13 cellular contexts compared by ENCODE assay signal in genomic region chr3:32531010-32531647, GRCh38. TPM values are rescaled to one million over a fixed set of nuclear protein-coding genes. Genes with fewer than 3 reads are reported as not detected.
DNase-seq lines count a peak whose midpoint lies in the region; ATAC-seq and TF ChIP-seq lines count a peak whose summit lies in the region.
"Had no signal": no experiment of that assay in that cellular context is flagged by ENCODE, and none has a peak within 500 bp of the region (broad histone marks: within the 10 kb centered on the region; RNA-seq: fewer than 3 reads in every experiment).

No MANE protein-coding gene starts in this region.

- intact Hi-C loops in activated CD4-positive, alpha-beta T cell treated with anti-CD3 and anti-CD28 coated beads, Interleukin-2, amount 10 ng/mL, durations not matched to agents 24 days and 14 days (cut with micrococcal nuclease) = loop anchor here (5.0 kb wide), 1 partner anchor 41 kb away; the partner anchor contains the start of gene DYNC1LI1
- intact Hi-C loops in right lobe of liver (cut with DNase I) = no loop called here

- CTCF ChIA-PET in activated CD8-positive, alpha-beta T cell treated with anti-CD3 and anti-CD28 coated beads, Interleukin-2, amount 10 ng/mL, durations not matched to agents 7 days and 5 days (lab: Charles Lee) = interaction anchor here (0.6 to 1.4 kb wide), 3 partner anchors 22 to 183 kb away, joined by 3 read pairs; no protein-coding TSS in a partner anchor

- H2BK120ac ChIP-seq in trophoblast cell (ENCODE audit: insufficient read depth, low read length, poor library complexity) = no peak overlapping the region

- H3K4me3 ChIP-seq in trophoblast cell (ENCODE audit: low read depth, low read length) (no peak overlapping the region), right lobe of liver (no peak overlapping the region)
- H3K4me3 ChIP-seq: uterus had no signal

- H4K91ac ChIP-seq in trophoblast cell (ENCODE audit: low read depth, low read length) = no peak overlapping the region

- H3K27ac ChIP-seq in trophoblast cell (ENCODE audit: low read depth, low read length) = no peak overlapping the region
- no peak overlapping the region for H3K27ac ChIP-seq in right lobe of liver
- H3K27ac ChIP-seq: foreskin keratinocyte, uterus had no signal

- no peak overlapping the region for H2AFZ ChIP-seq in trophoblast cell (ENCODE audit: insufficient read depth, low read length, poor library complexity)

- H3K9me3 ChIP-seq in trophoblast cell (ENCODE audit: insufficient read depth, low read depth, low read length) = no peaks in the 10 kb centered on the region
- H3K9me3 ChIP-seq in right lobe of liver = no peaks in the 10 kb centered on the region
- H3K9me3 ChIP-seq: uterus had no signal

- H2BK5ac ChIP-seq in trophoblast cell (ENCODE audit: low read depth, low read length, poor library complexity) = no peak overlapping the region

- H3K36me3 Mint-ChIP-seq in activated CD4-positive, alpha-beta T cell treated with anti-CD3 and anti-CD28 coated beads, Interleukin-2, amount 10 ng/mL, durations not matched to agents 24 days and 14 days (ENCODE audit: low read depth) = peaks cover 45% of the 10 kb centered on the region
- peaks cover 47% of the 10 kb centered on the region for H3K36me3 Mint-ChIP-seq in activated CD8-positive, alpha-beta T cell treated with anti-CD3 and anti-CD28 coated beads, Interleukin-2, amount 10 ng/mL, durations not matched to agents 7 days and 5 days (ENCODE audit: low read depth)

- H3K27me3 ChIP-seq in trophoblast cell (ENCODE audit: insufficient read depth, low read length) (no peaks in the 10 kb centered on the region), right lobe of liver (no peaks in the 10 kb centered on the region)
- H3K27me3 ChIP-seq: foreskin keratinocyte, uterus had no signal

- no peaks in the 10 kb centered on the region for H3K79me2 ChIP-seq in trophoblast cell (ENCODE audit: control insufficient read depth, insufficient read depth, low read length, poor library complexity)

- no peaks in the 10 kb centered on the region for H3K79me1 ChIP-seq in trophoblast cell (ENCODE audit: low read length)

- H4K12ac ChIP-seq in trophoblast cell (ENCODE audit: low read depth, low read length) = no peak overlapping the region

- no peak overlapping the region for H2BK12ac ChIP-seq in trophoblast cell (ENCODE audit: low read length)

- no peak overlapping the region for H2AK5ac ChIP-seq in trophoblast cell (ENCODE audit: low read length)

- no peak overlapping the region for H3K4me3 Mint-ChIP-seq in activated CD4-positive, alpha-beta T cell treated with anti-CD3 and anti-CD28 coated beads, Interleukin-2, amount 10 ng/mL, durations not matched to agents 24 days and 14 days
- H3K4me3 Mint-ChIP-seq in activated CD8-positive, alpha-beta T cell treated with anti-CD3 and anti-CD28 coated beads, Interleukin-2, amount 10 ng/mL, durations not matched to agents 7 days and 5 days = no peak overlapping the region

- no peaks in the 10 kb centered on the region for H3K9me3 Mint-ChIP-seq in activated CD4-positive, alpha-beta T cell treated with anti-CD3 and anti-CD28 coated beads, Interleukin-2, amount 10 ng/mL, durations not matched to agents 24 days and 14 days
- H3K9me3 Mint-ChIP-seq in activated CD8-positive, alpha-beta T cell treated with anti-CD3 and anti-CD28 coated beads, Interleukin-2, amount 10 ng/mL, durations not matched to agents 7 days and 5 days (ENCODE audit: insufficient read depth) = no peaks in the 10 kb centered on the region

- H4K8ac ChIP-seq in trophoblast cell (ENCODE audit: low read depth, low read length) = no peak overlapping the region

- POLR2A ChIA-PET in activated CD8-positive, alpha-beta T cell treated with anti-CD3 and anti-CD28 coated beads, Interleukin-2, amount 10 ng/mL, durations not matched to agents 7 days and 5 days (lab: Charles Lee) = no interaction called here

- no peaks in the 10 kb centered on the region for H3K4me1 ChIP-seq in trophoblast cell (ENCODE audit: control insufficient read depth in 1 of 2, insufficient read depth in 2 of 2, low read length in 2 of 2)
- no peaks in the 10 kb centered on the region for H3K4me1 ChIP-seq in right lobe of liver
- H3K4me1 ChIP-seq: foreskin keratinocyte, uterus had no signal

- no peak for DNase-seq in activated CD4-positive, alpha-beta T cell treated with anti-CD3 and anti-CD28 coated beads, Interleukin-2, amount 10 ng/mL, durations not matched to agents 24 days and 14 days
- no peak for DNase-seq in activated CD4-positive, alpha-beta T cell treated with anti-CD3 and anti-CD28 coated beads for 1 hour
- no peak for DNase-seq in activated CD8-positive, alpha-beta T cell treated with anti-CD3 and anti-CD28 coated beads, Interleukin-2, amount 10 ng/mL, durations not matched to agents 7 days and 5 days
- DNase-seq in trophoblast cell (no peak), NCI-H146 treated with DMSO at 0.1 percent for 48 hours (lab: John Stamatoyannopoulos, UW; ENCODE audit: unreplicated experiment) (no peak), right lobe of liver (no peak)
- DNase-seq in NK-92 treated with Interleukin-12 subunit alpha and Interleukin-12 subunit beta, amount 100 ng/mL, for 24 hours (lab: John Stamatoyannopoulos, UW) = no peak
- DNase-seq: aorta, foreskin keratinocyte, NCI-H2171, T-helper 9 cell, uterus had no signal

- H3K4me2 ChIP-seq in trophoblast cell (ENCODE audit: low read length) = no peak overlapping the region

- H3K27me3 Mint-ChIP-seq in activated CD4-positive, alpha-beta T cell treated with anti-CD3 and anti-CD28 coated beads, Interleukin-2, amount 10 ng/mL, durations not matched to agents 24 days and 14 days = no peaks in the 10 kb centered on the region
- no peaks in the 10 kb centered on the region for H3K27me3 Mint-ChIP-seq in activated CD8-positive, alpha-beta T cell treated with anti-CD3 and anti-CD28 coated beads, Interleukin-2, amount 10 ng/mL, durations not matched to agents 7 days and 5 days (ENCODE audit: low read depth)

- H3K9ac ChIP-seq in trophoblast cell (ENCODE audit: low read length) = no peak overlapping the region

- peak overlapping the region; percentile 52 for H3K27ac Mint-ChIP-seq in activated CD4-positive, alpha-beta T cell treated with anti-CD3 and anti-CD28 coated beads, Interleukin-2, amount 10 ng/mL, durations not matched to agents 24 days and 14 days
- no peak overlapping the region for H3K27ac Mint-ChIP-seq in activated CD8-positive, alpha-beta T cell treated with anti-CD3 and anti-CD28 coated beads, Interleukin-2, amount 10 ng/mL, durations not matched to agents 7 days and 5 days

- no peak for TF ChIP-seq CTCF in right lobe of liver (IDR thresholded peaks at IDR 0.05)

- no peak overlapping the region for H3K14ac ChIP-seq in trophoblast cell (ENCODE audit: low read length)

- H3K36me3 ChIP-seq in trophoblast cell (ENCODE audit: control insufficient read depth in 1 of 2, insufficient read depth in 2 of 2, low read length in 2 of 2) = peaks cover 13 to 14% of the 10 kb centered on the region in 2 experiments
- H3K36me3 ChIP-seq in right lobe of liver = peaks cover 0 to 23% (median 18%) of the 10 kb centered on the region in 4 donors
- H3K36me3 ChIP-seq: uterus had no signal

- H3K23ac ChIP-seq in trophoblast cell (ENCODE audit: low read length) = peak overlapping the region; percentile 7

- no peak for TF ChIP-seq POLR2A in right lobe of liver (IDR thresholded peaks at IDR 0.05)

- peaks cover 8% of the 10 kb centered on the region for H3K4me1 Mint-ChIP-seq in activated CD4-positive, alpha-beta T cell treated with anti-CD3 and anti-CD28 coated beads, Interleukin-2, amount 10 ng/mL, durations not matched to agents 24 days and 14 days
- H3K4me1 Mint-ChIP-seq in activated CD8-positive, alpha-beta T cell treated with anti-CD3 and anti-CD28 coated beads, Interleukin-2, amount 10 ng/mL, durations not matched to agents 7 days and 5 days (ENCODE audit: low read depth) = peaks cover 12% of the 10 kb centered on the region

- H3K4ac ChIP-seq in trophoblast cell (ENCODE audit: low read depth, low read length) = no peak overlapping the region

- ATAC-seq in GM21717 (IDR thresholded peaks at IDR 0.05; ENCODE audit: unreplicated experiment) (peak; percentile 78), right lobe of liver (no peak)
- peak; percentile 23 for ATAC-seq in activated CD8-positive, alpha-beta T cell treated with anti-CD3 and anti-CD28 coated beads, Interleukin-2, amount 10 ng/mL, durations not matched to agents 7 days and 5 days
- ATAC-seq: foreskin keratinocyte had no signal

- H3K18ac ChIP-seq in trophoblast cell (ENCODE audit: low read length) = no peak overlapping the region

RNA-seq across cellular contexts. Expression of gene CMTM6, which starts 28.5 kb away (rescaled TPM):
- total RNA-seq in activated CD4-positive, alpha-beta T cell treated with anti-CD3 and anti-CD28 coated beads, Interleukin-2, amount 10 ng/mL, durations not matched to agents 24 days and 14 days = 79.3 and 79.6 TPM in 2 replicates
- total RNA-seq in activated CD8-positive, alpha-beta T cell treated with anti-CD3 and anti-CD28 coated beads, Interleukin-2, amount 10 ng/mL, durations not matched to agents 7 days and 5 days = 10 to 100 TPM; 49.1 to 51.5 TPM
- 43.3 and 44.3 TPM in 2 replicates for polyA plus RNA-seq in trophoblast cell (2013)
- total RNA-seq in right lobe of liver = 10 to 100 TPM; 45.2 to 69.1 (median 57.2) TPM

RNA-seq across cellular contexts. Expression of gene DYNC1LI1, which starts 39.5 kb away (rescaled TPM):
- total RNA-seq in activated CD4-positive, alpha-beta T cell treated with anti-CD3 and anti-CD28 coated beads, Interleukin-2, amount 10 ng/mL, durations not matched to agents 24 days and 14 days = 35.4 and 40.1 TPM in 2 replicates
- 10 to 100 TPM; 32.0 to 33.4 TPM for total RNA-seq in activated CD8-positive, alpha-beta T cell treated with anti-CD3 and anti-CD28 coated beads, Interleukin-2, amount 10 ng/mL, durations not matched to agents 7 days and 5 days
- 25.8 TPM in 2 replicates for polyA plus RNA-seq in trophoblast cell (2013)
- 10 to 100 TPM in 4 of 6 experiments, 1 to 10 TPM in 2; 7.6 to 16.9 (median 12.6) TPM for total RNA-seq in right lobe of liver

Comparison
In these comparisons a context has a peak if more than half of its experiments do, and no peak if none do; other contexts are left out.
1. ATAC-seq: peak in GM21717 (single experiment) and activated CD8-positive, alpha-beta T cell treated with anti-CD3 and anti-CD28 coated beads, Interleukin-2, amount 10 ng/mL, durations not matched to agents 7 days and 5 days (single experiment); none in right lobe of liver (0 of 4).